21 cellular contexts compared by ENCODE assay signal in genomic region chr13:20306039-20306438, GRCh38.
DNase-seq lines count a peak whose midpoint lies in the region; FAIRE-seq and TF ChIP-seq lines count a peak whose summit lies in the region.
"Had no signal": no experiment of that assay in that cellular context is flagged by ENCODE, and none has a peak within 500 bp of the region (broad histone marks: within the 10 kb centered on the region; RNA-seq: fewer than 3 reads in every experiment).

No MANE protein-coding gene starts in this region.

- H3K27me3 ChIP-seq in H1 (replicated peaks in 1 of 4; ENCODE audit: control insufficient read depth in 3 of 4, extremely low read depth in 1 of 4, insufficient read depth in 3 of 4, low read length in 3 of 4) (peaks cover 3 to 22% (median 13%) of the 10 kb centered on the region in 4 experiments; a peak in 6 of 7 replicates), mesenchymal stem cell (ENCODE audit: control insufficient read depth in 1 of 2, insufficient read depth in 1 of 2, low read length in 2 of 2) (peaks cover 3 to 10% of the 10 kb centered on the region in 2 experiments)
- H3K27me3 ChIP-seq: BLaER1 treated with 17β-estradiol and CSF1 and Interleukin-3, amounts not matched to agents 10 nM and 100 nM had no signal

- H2BK5ac ChIP-seq in H1 (ENCODE audit: low read depth, low read length): no peak overlapping the region
- no peak overlapping the region for H2BK5ac ChIP-seq in mesenchymal stem cell (ENCODE audit: low read depth, low read length, poor library complexity, severe bottlenecking)

- H2AFZ ChIP-seq in H1 (ENCODE audit: low read length) (no peak overlapping the region), mesenchymal stem cell (ENCODE audit: low read depth, low read length) (no peak overlapping the region)

- no peak overlapping the region for H2BK12ac ChIP-seq in H1 (ENCODE audit: low read depth, low read length)
- H2BK12ac ChIP-seq in mesenchymal stem cell (ENCODE audit: low read length in 2 of 2): no peak overlapping the region

- H3K9ac ChIP-seq in H1 (replicated peaks in 1 of 4; ENCODE audit: extremely low read depth in 1 of 4, low read depth in 3 of 4, low read length in 3 of 4): no peak overlapping the region
- no peak overlapping the region for H3K9ac ChIP-seq in mesenchymal stem cell (ENCODE audit: low read length)
- H3K9ac ChIP-seq: BLaER1 treated with 17β-estradiol and CSF1 and Interleukin-3, amounts not matched to agents 10 nM and 100 nM had no signal

- H3K4me3 ChIP-seq in H1 (ENCODE audit: extremely low read depth in 1 of 4, insufficient read depth in 2 of 4, low read depth in 3 of 4, low read length in 4 of 4) (no peak overlapping the region), mesenchymal stem cell (ENCODE audit: insufficient read depth in 1 of 2, low read depth in 1 of 2, low read length in 2 of 2) (no peak overlapping the region)
- H3K4me3 ChIP-seq: A549; BLaER1 treated with 17β-estradiol and CSF1 and Interleukin-3, amounts not matched to agents 10 nM and 100 nM had no signal

- no peak overlapping the region for H2BK15ac ChIP-seq in H1 (ENCODE audit: low read length)
- H2BK15ac ChIP-seq in mesenchymal stem cell (ENCODE audit: low read depth, poor library complexity, severe bottlenecking): no peak overlapping the region

- no peak for DNase-seq in H1 (ENCODE audit: low read depth in 1 of 2, low spot score in 2 of 2)
- DNase-seq in posterior vena cava (ENCODE audit: low spot score): peak; percentile 20
- no peak for DNase-seq in mesenchymal stem cell
- DNase-seq in activated CD8-positive, alpha-beta memory T cell treated with anti-CD3 and anti-CD28 coated beads, Interleukin-2, amount 50 U/mL, for 4 hours: no peak
- no peak for DNase-seq in HEK293T (ENCODE audit: extremely low spot score)
- DNase-seq: AML-193; Caco-2; Calu3; CD4-positive, alpha-beta T cell; CD8-positive, alpha-beta T cell; DMS79 treated with DMSO at 0.1 percent for 48 hours; GF-D8 had no signal

- TF ChIP-seq RAD21 in Ishikawa (IDR thresholded peaks at IDR 0.05; ENCODE audit: low read depth) (no peak), H1 (IDR thresholded peaks at IDR 0.05 in 1 of 2, conservative IDR thresholded peaks at IDR 0.05 in 1 of 2; ENCODE audit: low read depth in 2 of 2, low read length in 2 of 2) (no peak)

- H4K5ac ChIP-seq in H1 (ENCODE audit: insufficient read length, low read depth, low read length): no peak overlapping the region

- H3K23ac ChIP-seq in H1 (ENCODE audit: insufficient read length) (no peak overlapping the region), mesenchymal stem cell (ENCODE audit: low read length in 2 of 2) (no peak overlapping the region)

- TF ChIP-seq EP300 in Ishikawa (IDR thresholded peaks at IDR 0.05; ENCODE audit: borderline replicate concordance) (no peak), H1 (IDR thresholded peaks at IDR 0.05; ENCODE audit: borderline replicate concordance in 1 of 2, low read depth in 2 of 2, low read length in 2 of 2) (no peak)

- no peak overlapping the region for H3K27ac ChIP-seq in H1 (ENCODE audit: low read depth, low read length)
- no peak overlapping the region for H3K27ac ChIP-seq in mesenchymal stem cell (ENCODE audit: low read length, poor library complexity, severe bottlenecking)
- H3K27ac ChIP-seq: 22Rv1; A549; BLaER1 treated with 17β-estradiol and CSF1 and Interleukin-3, amounts not matched to agents 10 nM and 100 nM; C4-2B had no signal

- H3K36me3 ChIP-seq in H1 (ENCODE audit: control insufficient read depth in 2 of 4, insufficient read depth in 4 of 4, low read length in 3 of 4): no peaks in the 10 kb centered on the region
- H3K36me3 ChIP-seq in mesenchymal stem cell (ENCODE audit: control insufficient read depth in 1 of 2, insufficient read depth in 2 of 2, low read depth in 1 of 2, low read length in 2 of 2): no peaks in the 10 kb centered on the region
- H3K36me3 ChIP-seq: BLaER1 treated with 17β-estradiol and CSF1 and Interleukin-3, amounts not matched to agents 10 nM and 100 nM had no signal

- CTCF ChIA-PET in H1 (lab: Charles Lee; ENCODE audit: partially characterized antibody) (interaction anchor here (1.4 kb wide), 1 partner anchor 109 kb away, joined by 3 read pairs; no protein-coding TSS in a partner anchor), HEK293T (lab: Yijun Ruan, JAX) (interaction anchor here (0.6 kb wide), 1 partner anchor 417 kb away, joined by 4 read pairs; no protein-coding TSS in a partner anchor)

- no peak overlapping the region for H3K18ac ChIP-seq in H1 (ENCODE audit: extremely low read depth, low read length)
- H3K18ac ChIP-seq in mesenchymal stem cell (ENCODE audit: low read depth in 1 of 2, low read length in 2 of 2): no peak overlapping the region

- H3K79me2 ChIP-seq in H1 (ENCODE audit: control insufficient read depth in 1 of 2, insufficient read depth in 2 of 2, low read length in 2 of 2): no peaks in the 10 kb centered on the region

- H3K56ac ChIP-seq in H1 (replicated peaks; ENCODE audit: insufficient read length, low read depth, low read length): no peak overlapping the region

- peaks cover 0 to 3% (median 3%) of the 10 kb centered on the region in 4 experiments; a peak in 2 of 7 replicates for H3K4me1 ChIP-seq in H1 (replicated peaks in 1 of 4; ENCODE audit: control insufficient read depth in 3 of 4, insufficient read depth in 4 of 4, low read length in 3 of 4)
- H3K4me1 ChIP-seq in mesenchymal stem cell (ENCODE audit: control insufficient read depth, insufficient read depth, low read depth, low read length): peaks cover 11% of the 10 kb centered on the region
- H3K4me1 ChIP-seq: A549; BLaER1 treated with 17β-estradiol and CSF1 and Interleukin-3, amounts not matched to agents 10 nM and 100 nM; Caco-2 had no signal

- TF ChIP-seq CTCF in H1 (IDR thresholded peaks at IDR 0.05; ENCODE audit: control extremely low read depth in 1 of 3, insufficient read depth in 1 of 3, low read depth in 1 of 3, low read length in 3 of 3): no peak

- H2BK120ac ChIP-seq in H1 (replicated peaks; ENCODE audit: low read depth, low read length) (no peak overlapping the region), mesenchymal stem cell (ENCODE audit: low read depth, low read length) (no peak overlapping the region)

- 92% methylated on average over 6 of the region's 6 CpGs; no CpG with 5 or more reads in 1 of the 2 experiments for WGBS in H1 (ENCODE audit: extremely low coverage in 1 of 2, insufficient coverage in 1 of 2, insufficient read length in 1 of 2, insufficient replicate concordance in 2 of 2, low coverage in 1 of 2, low lambda C conversion rate in 2 of 2, missing lambda C conversion rate in 1 of 2), 2 experiments
- WGBS in mesenchymal stem cell: 86% methylated on average over 4 of the region's 6 CpGs

- peaks cover 2% of the 10 kb centered on the region; the same call in 1 of the 2 replicates for H3K23me2 ChIP-seq in H1 (ENCODE audit: low read depth, low read length)

- no peaks in the 10 kb centered on the region for H4K20me1 ChIP-seq in H1 (replicated peaks in 1 of 2; ENCODE audit: control insufficient read depth in 1 of 2, insufficient read depth in 2 of 2, low read length in 2 of 2)
- H4K20me1 ChIP-seq: BLaER1 treated with 17β-estradiol and CSF1 and Interleukin-3, amounts not matched to agents 10 nM and 100 nM had no signal

- H3K9me3 ChIP-seq in H1 (ENCODE audit: insufficient read depth in 2 of 2, low read depth in 1 of 2, low read length in 1 of 2) (0 out of 4 replicates have a peak, but pooled peaks cover 0 to 3% of the 10 kb centered on the region in 2 experiments), mesenchymal stem cell (ENCODE audit: control insufficient read depth, low read length) (peaks cover 23% of the 10 kb centered on the region)

- H4K91ac ChIP-seq in H1 (replicated peaks; ENCODE audit: insufficient read length, low read length) (no peak overlapping the region), mesenchymal stem cell (ENCODE audit: low read length) (no peak overlapping the region)

- intact Hi-C loops in posterior vena cava (cut with DNase I): no loop called here

- POLR2A ChIA-PET in H1 (lab: Charles Lee; ENCODE audit: partially characterized antibody) (no interaction called here), HEK293T (lab: Yijun Ruan, JAX) (no interaction called here)

- H3K4me2 ChIP-seq in H1 (ENCODE audit: insufficient read depth in 1 of 2, low read depth in 2 of 2, low read length in 2 of 2) (no peak overlapping the region), mesenchymal stem cell (ENCODE audit: low read length, poor library complexity, severe bottlenecking) (no peak overlapping the region)
- H3K4me2 ChIP-seq: A549; BLaER1 treated with 17β-estradiol and CSF1 and Interleukin-3, amounts not matched to agents 10 nM and 100 nM had no signal

- no peak for TF ChIP-seq POLR2A in H1 (IDR thresholded peaks at IDR 0.05; ENCODE audit: control extremely low read depth in 1 of 2, low read depth in 2 of 2, low read length in 2 of 2)

- H2BK20ac ChIP-seq in H1 (ENCODE audit: low read length): no peak overlapping the region

- FAIRE-seq in H1 (lab: Jason Lieb, UNC): no peak
- FAIRE-seq: A549, D721Med, G401.6, GM12891, GM19239 had no signal

- no peak overlapping the region for H2AK5ac ChIP-seq in H1 (ENCODE audit: low read depth, low read length)
- no peak overlapping the region for H2AK5ac ChIP-seq in mesenchymal stem cell (ENCODE audit: low read length, severe bottlenecking)

- no peak overlapping the region for H3K4ac ChIP-seq in H1 (replicated peaks; ENCODE audit: insufficient read length, low read depth, low read length)
- H3K4ac ChIP-seq in mesenchymal stem cell (ENCODE audit: low read depth in 1 of 2, low read length in 2 of 2): no peak overlapping the region

- H4K8ac ChIP-seq in H1 (ENCODE audit: extremely low read depth, insufficient read depth, low read length): peak overlapping the region; percentile 62; the same call in 1 of the 2 replicates
- H4K8ac ChIP-seq in mesenchymal stem cell (ENCODE audit: low read length): no peak overlapping the region

- H3K14ac ChIP-seq in H1 (ENCODE audit: insufficient read length): no peak overlapping the region
- H3K14ac ChIP-seq in mesenchymal stem cell (ENCODE audit: low read length in 2 of 2): no peak overlapping the region

- H3K79me1 ChIP-seq in H1 (ENCODE audit: low read depth, low read length) (no peaks in the 10 kb centered on the region), mesenchymal stem cell (replicated peaks; ENCODE audit: low read length, poor library complexity, severe bottlenecking) (no peaks in the 10 kb centered on the region)

TF ChIP-seq in Ishikawa, 13 proteins besides CTCF, POLR2A, EP300 and RAD21 (continues in another document):
- TF ChIP-seq TEAD4 (IDR thresholded peaks at IDR 0.05): no peak
- no peak for TF ChIP-seq ZBTB7A (IDR thresholded peaks at IDR 0.05; ENCODE audit: low read depth)
- TF ChIP-seq TCF12 (IDR thresholded peaks at IDR 0.05; ENCODE audit: low read depth): no peak

TF ChIP-seq in H1, 55 proteins besides CTCF, POLR2A, EP300 and RAD21 (continues in another document):
- no peak for TF ChIP-seq SIRT6 (IDR thresholded peaks at IDR 0.05; ENCODE audit: low read length)
- no peak for TF ChIP-seq TAF1 (IDR thresholded peaks at IDR 0.05; ENCODE audit: low read depth, low read length)
- no peak for TF ChIP-seq SRF (IDR thresholded peaks at IDR 0.05; ENCODE audit: low read depth, low read length)

TF ChIP-seq in HEK293T, 16 proteins besides CTCF, POLR2A, EP300 and RAD21 (continues in another document):
- no peak for TF ChIP-seq LEF1 (IDR thresholded peaks at IDR 0.05; ENCODE audit: borderline replicate concordance)
- TF ChIP-seq TARDBP (IDR thresholded peaks at IDR 0.05): no peak
- TF ChIP-seq CTBP1 (IDR thresholded peaks at IDR 0.05; ENCODE audit: borderline replicate concordance): no peak
- TF ChIP-seq FOXM1 (IDR thresholded peaks at IDR 0.05; ENCODE audit: borderline replicate concordance): no peak
